Comparison of ENCODE assay signal across 8 cellular contexts in genomic region chr15:90265271-90266060, GRCh38. TPM values are rescaled to one million over a fixed set of nuclear protein-coding genes. Genes with fewer than 3 reads are reported as not detected.
DNase-seq lines count a peak whose midpoint lies in the region; ATAC-seq and TF ChIP-seq lines count a peak whose summit lies in the region.

A gene with protein sequence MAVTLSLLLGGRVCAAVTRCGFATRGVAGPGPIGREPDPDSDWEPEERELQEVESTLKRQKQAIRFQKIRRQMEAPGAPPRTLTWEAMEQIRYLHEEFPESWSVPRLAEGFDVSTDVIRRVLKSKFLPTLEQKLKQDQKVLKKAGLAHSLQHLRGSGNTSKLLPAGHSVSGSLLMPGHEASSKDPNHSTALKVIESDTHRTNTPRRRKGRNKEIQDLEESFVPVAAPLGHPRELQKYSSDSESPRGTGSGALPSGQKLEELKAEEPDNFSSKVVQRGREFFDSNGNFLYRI (plus strand): TSS chr15:90265672. CDS start chr15:90265713, 41 bp downstream.

- peaks cover 8 to 28% of the 10 kb centered on the region in 2 donors for H3K4me1 ChIP-seq in lung (ENCODE audit: control insufficient read depth in 2 of 2, insufficient read depth in 2 of 2, low read length in 2 of 2)

- ATAC-seq in lung (ENCODE audit: insufficient read depth, low FRiP score) = peak; percentile 92

- H3K9me3 ChIP-seq in lung (ENCODE audit: control insufficient read depth in 2 of 2, insufficient read depth in 1 of 2, low read length in 1 of 2) = no peaks in the 10 kb centered on the region

- H3K27me3 ChIP-seq in lung (ENCODE audit: control insufficient read depth, insufficient read depth) = no peaks in the 10 kb centered on the region

- DNase-seq in COLO668 (lab: John Stamatoyannopoulos, UW; ENCODE audit: unreplicated experiment) (peak; percentile 89), GM20000 (ENCODE audit: low spot score) (peak; percentile 91), HS-5 (ENCODE audit: low read depth) (peak; percentile 68), NK-92 (lab: John Stamatoyannopoulos, UW; ENCODE audit: unreplicated experiment) (peak; percentile 70), lung (ENCODE audit: low spot score) (peak; percentile 95)
- DNase-seq in activated CD8-positive, alpha-beta memory T cell treated with anti-CD3 and anti-CD28 coated beads for 1 hour (ENCODE audit: extremely low read depth in 1 of 2, low read depth in 1 of 2) = peak; percentile 79 to 84
- peak; percentile 87 for DNase-seq in effector CD4-positive, alpha-beta T cell
- DNase-seq in stimulated activated CD4-positive, alpha-beta T cell treated with anti-CD3 and anti-CD28 coated beads, TNF-alpha, amount 100 ng/mL, for 24 hours (ENCODE audit: low read depth in 3 of 3) = peak; percentile 87 to 93 (median 87)

- H3K36me3 ChIP-seq in lung (ENCODE audit: control insufficient read depth in 2 of 2, insufficient read depth in 2 of 2, low read length in 2 of 2) = peaks cover 2 to 3% of the 10 kb centered on the region in 2 donors

- peak within 1 kb of the TSS; percentile 97 to 99 for H3K27ac ChIP-seq in lung (ENCODE audit: low read depth in 1 of 2, low read length in 1 of 2)

- peak within 1 kb of the TSS; percentile 74 for H3K4me3 ChIP-seq in lung

- 0 to 1% methylated on average over 59 of the region's 59 CpGs for WGBS in lung, 2 donors

- TF ChIP-seq CTCF in GM20000 (IDR thresholded peaks at IDR 0.05; ENCODE audit: extremely low read depth, missing control alignments) (no peak), lung (IDR thresholded peaks at IDR 0.05; ENCODE audit: control extremely low read depth, extremely low read depth) (no peak)

RNA-seq across cellular contexts. Expression of the gene that starts here (rescaled TPM):
- total RNA-seq in lung = 10 to 100 TPM; 85.2 to 89.2 TPM
- polyA plus RNA-seq in lung = 10 to 100 TPM; 55.2 to 57.3 TPM

Comparison
In these comparisons a context has a peak if more than half of its experiments do, and no peak if none do; other contexts are left out.
1. Peak in every context shown above with its lines: DNase-seq, ATAC-seq, H3K4me3 ChIP-seq and H3K27ac ChIP-seq.